Comparison of ENCODE assay signal across 7 cellular contexts in genomic region chr6:7262037-7262461, GRCh38. TPM values are rescaled to one million over a fixed set of nuclear protein-coding genes. Genes with fewer than 3 reads are reported as not detected.
A peak's percentile ranks its signal among the peaks of the same experiment; 100 is the strongest.
DNase-seq lines count a peak whose midpoint lies in the region; ATAC-seq and TF ChIP-seq lines count a peak whose summit lies in the region.

No MANE protein-coding gene starts in this region.

- H3K9me3 ChIP-seq in HCT116 (ENCODE audit: control insufficient read depth in 1 of 2, insufficient read depth in 1 of 2, low read depth in 1 of 2, low read length in 2 of 2) = no peaks in the 10 kb centered on the region

- TF ChIP-seq CTCF in HCT116 (IDR thresholded peaks at IDR 0.05 in 2 of 3, conservative IDR thresholded peaks at IDR 0.05 in 1 of 3; ENCODE audit: borderline replicate concordance in 1 of 3, insufficient read depth in 1 of 3, low read depth in 2 of 3, low read length in 2 of 3) (no peak), foreskin fibroblast (IDR thresholded peaks at IDR 0.05; ENCODE audit: low read depth, low read length) (no peak)

- H3K9me2 ChIP-seq in HCT116 (ENCODE audit: insufficient read depth) = no peaks in the 10 kb centered on the region

- no peaks in the 10 kb centered on the region for H3K27me3 ChIP-seq in HCT116 (ENCODE audit: insufficient read depth, low read length)

- POLR2A ChIA-PET in HCT116 (lab: Charles Lee) = no interaction called here

- H3K4me2 ChIP-seq in HCT116 (ENCODE audit: low read length) = peak overlapping the region; percentile 97

- RAD21 ChIA-PET in HCT116 (lab: Charles Lee; ENCODE audit: low non-redundant PET in 1 of 2, low total read pairs in 2 of 2, uncharacterized antibody in 2 of 2, unreplicated experiment in 2 of 2) = no interaction called here

- DNase-seq in HCT116 (ENCODE audit: low read depth, low spot score) = no peak
- peak; percentile 66 for DNase-seq in RPMI8226
- no peak for DNase-seq in foreskin fibroblast
- DNase-seq in posterior vena cava (ENCODE audit: low spot score) = peak; percentile 75
- DNase-seq in stimulated activated CD8-positive, alpha-beta memory T cell treated with anti-CD3 and anti-CD28 coated beads, Interleukin-4, amount 100 ng/mL, for 48 hours = no peak

- no peaks in the 10 kb centered on the region for H4K20me1 ChIP-seq in HCT116 (ENCODE audit: insufficient read depth)

- H3K27ac ChIP-seq in HCT116 (ENCODE audit: low read depth, low read length) = peak overlapping the region; percentile 35; the same call in 1 of the 2 replicates

- intact Hi-C loops in HCT116 (cut with micrococcal nuclease) (no loop called here), posterior vena cava (cut with DNase I) (no loop called here)

- no peaks in the 10 kb centered on the region for H3K36me3 ChIP-seq in HCT116 (ENCODE audit: control insufficient read depth in 1 of 2, insufficient read depth in 2 of 2, low read length in 2 of 2)

- peak overlapping the region; percentile 69 to 79 for H3K4me3 ChIP-seq in HCT116 (replicated peaks in 1 of 2; ENCODE audit: low read depth in 1 of 2, low read length in 2 of 2)
- peak overlapping the region; percentile 74 to 84 for H3K4me3 ChIP-seq in foreskin fibroblast (ENCODE audit: low read depth in 1 of 2, low read length in 2 of 2)

- no peak for TF ChIP-seq POLR2A in HCT116 (IDR thresholded peaks at IDR 0.05; ENCODE audit: borderline replicate concordance, extremely low read depth, insufficient read depth, insufficient read length)

- ATAC-seq in HCT116 (peak; percentile 29), GM21619 (IDR thresholded peaks at IDR 0.05; ENCODE audit: unreplicated experiment) (no peak), GM18502 (IDR thresholded peaks at IDR 0.05; ENCODE audit: poor library complexity, unreplicated experiment) (no peak)

- no TSS peak for BruUV-seq in HCT116 (replicated peaks; lab: Mats Ljungman, UMichigan)

- H2AFZ ChIP-seq in HCT116 (ENCODE audit: low read depth, low read length, poor library complexity, severe bottlenecking) = no peak overlapping the region

- H3K4me1 ChIP-seq in HCT116 (ENCODE audit: control insufficient read depth in 1 of 2, insufficient read depth in 2 of 2, low read length in 2 of 2) = peaks cover 13 to 22% of the 10 kb centered on the region in 2 experiments

- no peaks in the 10 kb centered on the region for H3K79me2 ChIP-seq in HCT116 (ENCODE audit: insufficient read depth, low read length)

- TF ChIP-seq RAD21 in HCT116 (IDR thresholded peaks at IDR 0.05; ENCODE audit: low read depth) = no peak

- CTCF ChIA-PET in HCT116 (lab: Charles Lee) = interaction anchor here (1.1 to 1.2 kb wide), 2 partner anchors 565 to 585 kb away, joined by 3 to 5 read pairs; no protein-coding TSS in a partner anchor

- 0 out of 2 replicates have a peak overlapping the region, but pooled peaks have one; percentile 65 for H3K9ac ChIP-seq in HCT116 (ENCODE audit: low read length)

TF ChIP-seq in HCT116, 20 proteins besides CTCF, POLR2A, EP300 and RAD21:
- TF ChIP-seq MAX (IDR thresholded peaks at IDR 0.05) (no peak), EZH2phosphoT487 (IDR thresholded peaks at IDR 0.05; ENCODE audit: borderline replicate concordance) (no peak), POLR2AphosphoS5 (IDR thresholded peaks at IDR 0.05; ENCODE audit: low read depth, low read length) (no peak), EZH2 (IDR thresholded peaks at IDR 0.05) (no peak), YY1 (IDR thresholded peaks at IDR 0.05; ENCODE audit: extremely low read depth, insufficient replicate concordance, low read depth, low read length) (no peak), ELF1 (IDR thresholded peaks at IDR 0.05; ENCODE audit: borderline replicate concordance, low read depth) (no peak), CEBPB (IDR thresholded peaks at IDR 0.05; ENCODE audit: low read depth) (no peak), SRF (IDR thresholded peaks at IDR 0.05; ENCODE audit: low read depth) (no peak), ZNF274 (IDR thresholded peaks at IDR 0.05; ENCODE audit: low read depth, low read length) (no peak), EGR1 (IDR thresholded peaks at IDR 0.05; ENCODE audit: low read depth) (no peak), SP1 (IDR thresholded peaks at IDR 0.05; ENCODE audit: low read depth) (no peak), ATF3 (IDR thresholded peaks at IDR 0.05) (no peak), CBX3 (IDR thresholded peaks at IDR 0.05; ENCODE audit: low read depth) (no peak), FOSL1 (IDR thresholded peaks at IDR 0.05; ENCODE audit: low read depth) (no peak), ZBTB33 (IDR thresholded peaks at IDR 0.05; ENCODE audit: extremely low read depth, insufficient replicate concordance, low read length) (no peak), REST (IDR thresholded peaks at IDR 0.05; ENCODE audit: low read depth) (no peak), SIN3A (IDR thresholded peaks at IDR 0.05; ENCODE audit: low read depth) (no peak), ZFX (IDR thresholded peaks at IDR 0.05) (no peak), JUND (IDR thresholded peaks at IDR 0.05) (no peak), TCF7L2 (IDR thresholded peaks at IDR 0.05; ENCODE audit: borderline replicate concordance, extremely low read depth, insufficient read depth, insufficient read length) (no peak)

RNA-seq across cellular contexts. Expression of gene SSR1, which starts 51.0 kb away (rescaled TPM):
- 127 TPM for total RNA-seq in HCT116 (2021; ENCODE audit: unreplicated experiment)
- 85.0 and 88.0 TPM in 2 replicates for polyA plus RNA-seq in HCT116 (2012)
- 100 to 1,000 TPM; 124 to 133 TPM for total RNA-seq in posterior vena cava

Comparison
In these comparisons a context has a peak if more than half of its experiments do, and no peak if none do; other contexts are left out.
1. DNase-seq: peak in RPMI8226 (single experiment) and posterior vena cava (single experiment); none in HCT116 (single experiment), foreskin fibroblast (0 of 2) and stimulated activated CD8-positive, alpha-beta memory T cell treated with anti-CD3 and anti-CD28 coated beads, Interleukin-4, amount 100 ng/mL, for 48 hours (single experiment).